8 cellular contexts compared by ENCODE assay signal in the genomic region with DNA sequence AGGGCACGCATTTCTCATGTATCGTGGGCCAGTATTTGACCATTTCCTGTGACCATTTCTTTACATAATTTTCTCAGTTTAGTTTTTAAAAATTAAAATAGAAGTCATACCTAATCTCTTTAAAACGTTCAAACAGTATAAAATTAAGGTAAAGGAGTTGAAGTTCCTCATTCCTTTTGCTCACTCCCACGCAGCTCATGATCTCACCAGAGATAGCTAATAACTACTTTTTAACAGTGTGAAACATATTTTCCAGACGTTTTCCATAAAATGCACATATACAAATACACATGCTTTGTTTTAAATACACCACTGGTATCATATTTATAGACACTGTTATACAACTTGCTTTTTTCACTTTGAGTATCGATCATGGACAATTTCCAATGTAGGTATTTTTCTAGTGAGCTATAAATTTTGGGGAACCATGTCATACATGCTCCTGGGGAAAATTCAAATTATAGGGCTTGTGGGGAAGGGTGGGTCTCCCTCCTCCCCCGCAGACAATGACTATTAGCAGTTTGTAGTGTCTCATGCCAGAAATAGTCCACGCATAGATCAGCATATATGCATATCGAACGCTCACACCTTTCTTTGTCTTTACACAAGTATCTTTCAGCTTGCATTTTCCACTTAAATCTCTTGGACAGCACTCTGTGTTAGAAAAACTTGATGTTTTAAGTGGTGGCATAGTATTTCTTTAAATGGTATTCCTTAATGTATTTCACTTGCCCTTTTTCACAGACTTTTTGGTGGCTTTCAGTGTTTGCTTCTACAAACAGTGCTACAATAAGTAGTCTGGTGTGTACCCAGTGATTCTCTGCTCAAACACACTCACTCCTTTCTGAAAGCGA.
DNase-seq lines count a peak whose midpoint lies in the region; ATAC-seq, FAIRE-seq and TF ChIP-seq lines count a peak whose summit lies in the region.

No MANE protein-coding gene starts in this region.

- peak overlapping the region; percentile 51 for H4K5ac ChIP-seq in H1 (ENCODE audit: insufficient read length, low read depth, low read length)

- H4K8ac ChIP-seq in H1 (ENCODE audit: extremely low read depth, insufficient read depth, low read length): no peak overlapping the region

- no peak overlapping the region for H3K14ac ChIP-seq in H1 (ENCODE audit: insufficient read length)

- H3K4me3 ChIP-seq in H1 (ENCODE audit: extremely low read depth in 1 of 4, insufficient read depth in 2 of 4, low read depth in 3 of 4, low read length in 4 of 4) (peak overlapping the region in 1 of 4 experiments; percentile 36; a peak in 1 of 8 replicates), skin epidermis (peak overlapping the region in 1 of 7 experiments; percentile 11)

- FAIRE-seq in H1 (lab: Jason Lieb, UNC): no peak

- H3K36me3 ChIP-seq in H1 (ENCODE audit: control insufficient read depth in 2 of 4, insufficient read depth in 4 of 4, low read length in 3 of 4): no peaks in the 10 kb centered on the region

- H2BK120ac ChIP-seq in H1 (replicated peaks; ENCODE audit: low read depth, low read length): peak overlapping the region; percentile 88

- H4K20me1 ChIP-seq in H1 (replicated peaks in 1 of 2; ENCODE audit: control insufficient read depth in 1 of 2, insufficient read depth in 2 of 2, low read length in 2 of 2): no peaks in the 10 kb centered on the region

- TF ChIP-seq EP300 in H1 (IDR thresholded peaks at IDR 0.05; ENCODE audit: borderline replicate concordance in 1 of 2, low read depth in 2 of 2, low read length in 2 of 2): no peak

- TF ChIP-seq RAD21 in H1 (IDR thresholded peaks at IDR 0.05 in 1 of 2, conservative IDR thresholded peaks at IDR 0.05 in 1 of 2; ENCODE audit: low read depth in 2 of 2, low read length in 2 of 2): no peak

- peak overlapping the region in 2 of 4 experiments; percentile 7 to 27; a peak in 1 of 7 replicates for H3K9ac ChIP-seq in H1 (replicated peaks in 1 of 4; ENCODE audit: extremely low read depth in 1 of 4, low read depth in 3 of 4, low read length in 3 of 4)

- no peak for TF ChIP-seq CTCF in H1 (IDR thresholded peaks at IDR 0.05; ENCODE audit: control extremely low read depth in 1 of 3, insufficient read depth in 1 of 3, low read depth in 1 of 3, low read length in 3 of 3)

- 64% methylated on average over 11 of the region's 11 CpGs; no CpG with 5 or more reads in 1 of the 2 experiments for WGBS in H1 (ENCODE audit: extremely low coverage in 1 of 2, insufficient coverage in 1 of 2, insufficient read length in 1 of 2, insufficient replicate concordance in 2 of 2, low coverage in 1 of 2, low lambda C conversion rate in 2 of 2, missing lambda C conversion rate in 1 of 2), 2 experiments

- CTCF ChIA-PET in H1 (lab: Charles Lee; ENCODE audit: partially characterized antibody): interaction anchor here (0.6 to 1.6 kb wide), 14 partner anchors 10 to 201 kb away, joined by 3 to 5 read pairs (median 3); no protein-coding TSS in a partner anchor

- no peak for TF ChIP-seq POLR2A in H1 (IDR thresholded peaks at IDR 0.05; ENCODE audit: control extremely low read depth in 1 of 2, low read depth in 2 of 2, low read length in 2 of 2)

- peak overlapping the region; percentile 97; the same call in 1 of the 2 replicates for H2BK12ac ChIP-seq in H1 (ENCODE audit: low read depth, low read length)

- peak overlapping the region; percentile 53; the same call in 1 of the 2 replicates for H3K18ac ChIP-seq in H1 (ENCODE audit: extremely low read depth, low read length)

- no peaks in the 10 kb centered on the region for H3K23me2 ChIP-seq in H1 (ENCODE audit: low read depth, low read length)

- H3K27ac ChIP-seq in H1 (ENCODE audit: low read depth, low read length) (peak overlapping the region; percentile 55; the same call in 1 of the 2 replicates), skin epidermis (peak overlapping the region; percentile 49 to 91 (median 85))

- no peak for ATAC-seq in GM19467 (IDR thresholded peaks at IDR 0.05; ENCODE audit: unreplicated experiment)

- H3K4me2 ChIP-seq in H1 (ENCODE audit: insufficient read depth in 1 of 2, low read depth in 2 of 2, low read length in 2 of 2): peak overlapping the region; percentile 57 to 61; a peak in 1 of 4 replicates

- no peak overlapping the region for H3K4ac ChIP-seq in H1 (replicated peaks; ENCODE audit: insufficient read length, low read depth, low read length)

- no peak overlapping the region for H2AK5ac ChIP-seq in H1 (ENCODE audit: low read depth, low read length)

- H2BK15ac ChIP-seq in H1 (ENCODE audit: low read length): no peak overlapping the region

- H3K4me1 ChIP-seq in H1 (replicated peaks in 1 of 4; ENCODE audit: control insufficient read depth in 3 of 4, insufficient read depth in 4 of 4, low read length in 3 of 4): peaks cover 23 to 44% (median 42%) of the 10 kb centered on the region in 4 experiments

- POLR2A ChIA-PET in H1 (lab: Charles Lee; ENCODE audit: partially characterized antibody): interaction anchor here (0.6 to 2.1 kb wide), 11 partner anchors 10 to 1889 kb away, joined by 3 to 10 read pairs (median 4); no protein-coding TSS in a partner anchor

- no peaks in the 10 kb centered on the region for H3K79me1 ChIP-seq in H1 (ENCODE audit: low read depth, low read length)

- in situ Hi-C loops in ACHN (cut with HindIII; ENCODE audit: low pct_ligation_motif_present, low pct_unique_long_range_greater_than_20kb, low sequenced_read_pairs): no loop called here

- no peaks in the 10 kb centered on the region for H3K27me3 ChIP-seq in H1 (replicated peaks in 1 of 4; ENCODE audit: control insufficient read depth in 3 of 4, extremely low read depth in 1 of 4, insufficient read depth in 3 of 4, low read length in 3 of 4)

- H2BK20ac ChIP-seq in H1 (ENCODE audit: low read length): peak overlapping the region; percentile 81; the same call in 1 of the 2 replicates

- peak overlapping the region; percentile 34 for H4K91ac ChIP-seq in H1 (replicated peaks; ENCODE audit: insufficient read length, low read length)

- no peak overlapping the region for H2AFZ ChIP-seq in H1 (ENCODE audit: low read length)

- 0 out of 2 replicates have a peak overlapping the region, but pooled peaks have one; percentile 96 for H2BK5ac ChIP-seq in H1 (ENCODE audit: low read depth, low read length)

- no peaks in the 10 kb centered on the region for H3K9me3 ChIP-seq in H1 (ENCODE audit: insufficient read depth in 2 of 2, low read depth in 1 of 2, low read length in 1 of 2)

- no peaks in the 10 kb centered on the region for H3K79me2 ChIP-seq in H1 (ENCODE audit: control insufficient read depth in 1 of 2, insufficient read depth in 2 of 2, low read length in 2 of 2)

- H3K23ac ChIP-seq in H1 (ENCODE audit: insufficient read length): no peak overlapping the region

- peak overlapping the region; percentile 28 for H3K56ac ChIP-seq in H1 (replicated peaks; ENCODE audit: insufficient read length, low read depth, low read length)

- peak; percentile 51 for DNase-seq in NCI-H510A treated with DMSO at 0.1 percent for 48 hours (lab: John Stamatoyannopoulos, UW)
- no peak for DNase-seq in NCI-H510A (lab: John Stamatoyannopoulos, UW)
- peak; percentile 9 for DNase-seq in NCI-H1694 (lab: John Stamatoyannopoulos, UW)
- no peak for DNase-seq in H1 (ENCODE audit: low read depth in 1 of 2, low spot score in 2 of 2)
- no peak for DNase-seq in ACHN
- no peak for DNase-seq in stimulated activated naive CD4-positive, alpha-beta T cell (lab: John Stamatoyannopoulos, UW)

TF ChIP-seq in H1, 55 proteins besides CTCF, POLR2A, EP300 and RAD21:
- no peak for TF ChIP-seq SUZ12 (IDR thresholded peaks at IDR 0.05; ENCODE audit: low read length)
- TF ChIP-seq, protein P1, sequence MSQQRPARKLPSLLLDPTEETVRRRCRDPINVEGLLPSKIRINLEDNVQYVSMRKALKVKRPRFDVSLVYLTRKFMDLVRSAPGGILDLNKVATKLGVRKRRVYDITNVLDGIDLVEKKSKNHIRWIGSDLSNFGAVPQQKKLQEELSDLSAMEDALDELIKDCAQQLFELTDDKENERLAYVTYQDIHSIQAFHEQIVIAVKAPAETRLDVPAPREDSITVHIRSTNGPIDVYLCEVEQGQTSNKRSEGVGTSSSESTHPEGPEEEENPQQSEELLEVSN (IDR thresholded peaks at IDR 0.05): no peak
- TF ChIP-seq KDM4A (IDR thresholded peaks at IDR 0.05; ENCODE audit: low read depth, low read length, severe bottlenecking): no peak
- no peak for TF ChIP-seq BRCA1 (IDR thresholded peaks at IDR 0.05; ENCODE audit: low read depth, low read length)
- TF ChIP-seq, protein P2, sequence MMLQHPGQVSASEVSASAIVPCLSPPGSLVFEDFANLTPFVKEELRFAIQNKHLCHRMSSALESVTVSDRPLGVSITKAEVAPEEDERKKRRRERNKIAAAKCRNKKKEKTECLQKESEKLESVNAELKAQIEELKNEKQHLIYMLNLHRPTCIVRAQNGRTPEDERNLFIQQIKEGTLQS (IDR thresholded peaks at IDR 0.05; ENCODE audit: insufficient read depth, low read depth, low read length): no peak
- no peak for TF ChIP-seq SRF (IDR thresholded peaks at IDR 0.05; ENCODE audit: low read depth, low read length)
- TF ChIP-seq JUND (IDR thresholded peaks at IDR 0.05; ENCODE audit: low read length): no peak
- TF ChIP-seq SP4 (IDR thresholded peaks at IDR 0.05; ENCODE audit: low read length): no peak
- TF ChIP-seq ZNF274 (IDR thresholded peaks at IDR 0.05; ENCODE audit: borderline replicate concordance, extremely low read depth, low read length): no peak
- no peak for TF ChIP-seq ASH2L (IDR thresholded peaks at IDR 0.05; ENCODE audit: low read length)
- TF ChIP-seq NANOG (IDR thresholded peaks at IDR 0.05; ENCODE audit: insufficient read depth, low read depth, low read length, poor library complexity, severe bottlenecking): no peak
- TF ChIP-seq SIN3A (conservative IDR thresholded peaks at IDR 0.05 in 1 of 2, IDR thresholded peaks at IDR 0.05 in 1 of 2; ENCODE audit: low read depth in 1 of 2, low read length in 2 of 2): no peak
- no peak for TF ChIP-seq EGR1 (IDR thresholded peaks at IDR 0.05; ENCODE audit: borderline replicate concordance, low read depth, low read length)
- no peak for TF ChIP-seq TAF7 (optimal IDR thresholded peaks at IDR 0.05; ENCODE audit: borderline replicate concordance, low read depth, low read length)
- TF ChIP-seq YY1 (IDR thresholded peaks at IDR 0.05; ENCODE audit: low read depth, low read length): no peak
- TF ChIP-seq CHD1 (IDR thresholded peaks at IDR 0.05; ENCODE audit: low read depth, low read length): no peak
- no peak for TF ChIP-seq GABPA (IDR thresholded peaks at IDR 0.05; ENCODE audit: borderline replicate concordance, insufficient read depth, low read length)
- no peak for TF ChIP-seq HDAC2 (IDR thresholded peaks at IDR 0.05; ENCODE audit: borderline replicate concordance in 1 of 2, low read depth in 2 of 2, low read length in 2 of 2)
- TF ChIP-seq NRF1 (IDR thresholded peaks at IDR 0.05; ENCODE audit: low read depth, low read length): no peak
- TF ChIP-seq HDAC6 (IDR thresholded peaks at IDR 0.05; ENCODE audit: low read depth, low read length): no peak

Comparison
In these comparisons a context has a peak if more than half of its experiments do, and no peak if none do; other contexts are left out.
1. DNase-seq: peak in NCI-H510A treated with DMSO at 0.1 percent for 48 hours (single experiment) and NCI-H1694 (single experiment); none in NCI-H510A (single experiment), H1 (0 of 2), ACHN (single experiment) and stimulated activated naive CD4-positive, alpha-beta T cell (0 of 6).